In the genomic region with DNA sequence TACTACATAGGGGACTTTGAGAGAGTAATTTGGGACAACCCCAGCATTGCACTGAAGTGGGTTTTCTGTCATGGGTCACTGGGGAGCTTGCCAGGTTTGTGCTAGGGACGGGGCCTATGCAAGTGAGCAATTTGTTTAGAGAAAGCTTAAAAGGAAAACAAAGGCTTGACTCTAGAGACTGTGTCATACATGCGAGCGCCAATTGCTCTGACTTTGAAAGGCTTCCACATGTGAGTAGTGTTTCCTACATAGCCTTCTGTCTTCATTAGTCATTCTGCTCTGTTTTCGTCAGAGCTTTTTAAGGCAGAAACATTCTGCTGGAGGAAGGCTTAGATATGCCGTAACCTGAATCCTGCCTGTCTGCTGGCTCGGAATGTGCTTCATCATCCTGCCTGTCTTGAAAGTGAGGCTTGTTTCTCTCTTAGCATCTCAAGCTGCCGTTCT, we compare ENCODE assay signal across 8 cellular contexts. TPM values are rescaled to one million over a fixed set of nuclear protein-coding genes. Genes with fewer than 3 reads are reported as not detected.
A peak's percentile ranks its signal among the peaks of the same experiment; 100 is the strongest.
DNase-seq lines count a peak whose midpoint lies in the region; ATAC-seq and TF ChIP-seq lines count a peak whose summit lies in the region.

No MANE protein-coding gene starts in this region.

- peak overlapping the region; percentile 90 for H3K27ac ChIP-seq in foreskin keratinocyte

- H3K27me3 ChIP-seq in foreskin keratinocyte = no peaks in the 10 kb centered on the region

- no peak for TF ChIP-seq CTCF in foreskin keratinocyte (conservative IDR thresholded peaks at IDR 0.05)

- DNase-seq in GM04503 (ENCODE audit: low read depth) = peak; percentile 96
- DNase-seq in foreskin keratinocyte = peak; percentile 96 to 99
- DNase-seq in putamen (ENCODE audit: low spot score) = peak; percentile 50
- DNase-seq in NAMALWA (ENCODE audit: low spot score) = no peak
- DNase-seq in HUDEP-2 (lab: John Stamatoyannopoulos, UW; ENCODE audit: unreplicated experiment in 76 of 76) = no peak

- ATAC-seq in SK-N-SH treated with all-trans-retinoic acid at 6 μM for 48 hours (peak; percentile 92), foreskin keratinocyte (peak; percentile 95), HG02938 (IDR thresholded peaks at IDR 0.05; ENCODE audit: unreplicated experiment) (no peak), HG03521 (IDR thresholded peaks at IDR 0.05; ENCODE audit: unreplicated experiment) (no peak)

- peaks cover 26% of the 10 kb centered on the region for H3K4me1 ChIP-seq in foreskin keratinocyte

TF ChIP-seq in SK-N-SH treated with all-trans-retinoic acid at 6 μM for 48 hours, 23 proteins besides CTCF, POLR2A, EP300 and RAD21:
- TF ChIP-seq ARNTL (CRISPR knock-in tag; IDR thresholded peaks at IDR 0.05; ENCODE audit: borderline replicate concordance, low read depth) = no peak
- TF ChIP-seq ZC3H10 (CRISPR knock-in tag; IDR thresholded peaks at IDR 0.05) = peak; percentile 36; the same call in 1 of the 2 replicates
- TF ChIP-seq ZFP30 (CRISPR knock-in tag; IDR thresholded peaks at IDR 0.05) = no peak
- TF ChIP-seq, protein P1, sequence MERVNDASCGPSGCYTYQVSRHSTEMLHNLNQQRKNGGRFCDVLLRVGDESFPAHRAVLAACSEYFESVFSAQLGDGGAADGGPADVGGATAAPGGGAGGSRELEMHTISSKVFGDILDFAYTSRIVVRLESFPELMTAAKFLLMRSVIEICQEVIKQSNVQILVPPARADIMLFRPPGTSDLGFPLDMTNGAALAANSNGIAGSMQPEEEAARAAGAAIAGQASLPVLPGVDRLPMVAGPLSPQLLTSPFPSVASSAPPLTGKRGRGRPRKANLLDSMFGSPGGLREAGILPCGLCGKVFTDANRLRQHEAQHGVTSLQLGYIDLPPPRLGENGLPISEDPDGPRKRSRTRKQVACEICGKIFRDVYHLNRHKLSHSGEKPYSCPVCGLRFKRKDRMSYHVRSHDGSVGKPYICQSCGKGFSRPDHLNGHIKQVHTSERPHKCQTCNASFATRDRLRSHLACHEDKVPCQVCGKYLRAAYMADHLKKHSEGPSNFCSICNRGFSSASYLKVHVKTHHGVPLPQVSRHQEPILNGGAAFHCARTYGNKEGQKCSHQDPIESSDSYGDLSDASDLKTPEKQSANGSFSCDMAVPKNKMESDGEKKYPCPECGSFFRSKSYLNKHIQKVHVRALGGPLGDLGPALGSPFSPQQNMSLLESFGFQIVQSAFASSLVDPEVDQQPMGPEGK (CRISPR knock-in tag; IDR thresholded peaks at IDR 0.05; ENCODE audit: borderline replicate concordance) = no peak
- TF ChIP-seq TOX (CRISPR knock-in tag; IDR thresholded peaks at IDR 0.05; ENCODE audit: borderline replicate concordance) = peak; percentile 43; the same call in 1 of the 2 replicates
- TF ChIP-seq ISL1 (CRISPR knock-in tag; IDR thresholded peaks at IDR 0.05) = peak; percentile 21; the same call in 1 of the 2 replicates
- TF ChIP-seq OSR1 (CRISPR knock-in tag; IDR thresholded peaks at IDR 0.05) = no peak
- TF ChIP-seq ZNF8 (CRISPR knock-in tag; IDR thresholded peaks at IDR 0.05) = no peak
- no peak for TF ChIP-seq ESRRG (CRISPR knock-in tag; IDR thresholded peaks at IDR 0.05)
- TF ChIP-seq SNAI2 (CRISPR knock-in tag; IDR thresholded peaks at IDR 0.05) = no peak
- TF ChIP-seq CSDC2 (CRISPR knock-in tag; IDR thresholded peaks at IDR 0.05) = no peak
- TF ChIP-seq, protein P2, sequence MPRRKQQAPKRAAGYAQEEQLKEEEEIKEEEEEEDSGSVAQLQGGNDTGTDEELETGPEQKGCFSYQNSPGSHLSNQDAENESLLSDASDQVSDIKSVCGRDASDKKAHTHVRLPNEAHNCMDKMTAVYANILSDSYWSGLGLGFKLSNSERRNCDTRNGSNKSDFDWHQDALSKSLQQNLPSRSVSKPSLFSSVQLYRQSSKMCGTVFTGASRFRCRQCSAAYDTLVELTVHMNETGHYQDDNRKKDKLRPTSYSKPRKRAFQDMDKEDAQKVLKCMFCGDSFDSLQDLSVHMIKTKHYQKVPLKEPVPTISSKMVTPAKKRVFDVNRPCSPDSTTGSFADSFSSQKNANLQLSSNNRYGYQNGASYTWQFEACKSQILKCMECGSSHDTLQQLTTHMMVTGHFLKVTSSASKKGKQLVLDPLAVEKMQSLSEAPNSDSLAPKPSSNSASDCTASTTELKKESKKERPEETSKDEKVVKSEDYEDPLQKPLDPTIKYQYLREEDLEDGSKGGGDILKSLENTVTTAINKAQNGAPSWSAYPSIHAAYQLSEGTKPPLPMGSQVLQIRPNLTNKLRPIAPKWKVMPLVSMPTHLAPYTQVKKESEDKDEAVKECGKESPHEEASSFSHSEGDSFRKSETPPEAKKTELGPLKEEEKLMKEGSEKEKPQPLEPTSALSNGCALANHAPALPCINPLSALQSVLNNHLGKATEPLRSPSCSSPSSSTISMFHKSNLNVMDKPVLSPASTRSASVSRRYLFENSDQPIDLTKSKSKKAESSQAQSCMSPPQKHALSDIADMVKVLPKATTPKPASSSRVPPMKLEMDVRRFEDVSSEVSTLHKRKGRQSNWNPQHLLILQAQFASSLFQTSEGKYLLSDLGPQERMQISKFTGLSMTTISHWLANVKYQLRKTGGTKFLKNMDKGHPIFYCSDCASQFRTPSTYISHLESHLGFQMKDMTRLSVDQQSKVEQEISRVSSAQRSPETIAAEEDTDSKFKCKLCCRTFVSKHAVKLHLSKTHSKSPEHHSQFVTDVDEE (CRISPR knock-in tag; IDR thresholded peaks at IDR 0.05) = no peak
- TF ChIP-seq CREB5 (CRISPR knock-in tag; IDR thresholded peaks at IDR 0.05; ENCODE audit: low read depth) = no peak
- TF ChIP-seq ZNF70 (CRISPR knock-in tag; IDR thresholded peaks at IDR 0.05) = no peak
- no peak for TF ChIP-seq PPARA (CRISPR knock-in tag; IDR thresholded peaks at IDR 0.05; ENCODE audit: borderline replicate concordance)
- TF ChIP-seq ZNF565 (CRISPR knock-in tag; conservative IDR thresholded peaks at IDR 0.05; ENCODE audit: low read depth) = no peak
- TF ChIP-seq ZFP3 (CRISPR knock-in tag; IDR thresholded peaks at IDR 0.05) = no peak
- no peak for TF ChIP-seq POU6F1 (CRISPR knock-in tag; IDR thresholded peaks at IDR 0.05; ENCODE audit: borderline replicate concordance, low read depth)
- TF ChIP-seq TCF4 (CRISPR knock-in tag; IDR thresholded peaks at IDR 0.05; ENCODE audit: borderline replicate concordance) = no peak
- TF ChIP-seq, protein P3, sequence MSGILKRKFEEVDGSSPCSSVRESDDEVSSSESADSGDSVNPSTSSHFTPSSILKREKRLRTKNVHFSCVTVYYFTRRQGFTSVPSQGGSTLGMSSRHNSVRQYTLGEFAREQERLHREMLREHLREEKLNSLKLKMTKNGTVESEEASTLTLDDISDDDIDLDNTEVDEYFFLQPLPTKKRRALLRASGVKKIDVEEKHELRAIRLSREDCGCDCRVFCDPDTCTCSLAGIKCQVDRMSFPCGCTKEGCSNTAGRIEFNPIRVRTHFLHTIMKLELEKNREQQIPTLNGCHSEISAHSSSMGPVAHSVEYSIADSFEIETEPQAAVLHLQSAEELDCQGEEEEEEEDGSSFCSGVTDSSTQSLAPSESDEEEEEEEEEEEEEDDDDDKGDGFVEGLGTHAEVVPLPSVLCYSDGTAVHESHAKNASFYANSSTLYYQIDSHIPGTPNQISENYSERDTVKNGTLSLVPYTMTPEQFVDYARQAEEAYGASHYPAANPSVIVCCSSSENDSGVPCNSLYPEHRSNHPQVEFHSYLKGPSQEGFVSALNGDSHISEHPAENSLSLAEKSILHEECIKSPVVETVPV (CRISPR knock-in tag; IDR thresholded peaks at IDR 0.05) = no peak
- TF ChIP-seq RARB (CRISPR knock-in tag; IDR thresholded peaks at IDR 0.05) = no peak
- no peak for TF ChIP-seq GLIS3 (CRISPR knock-in tag; IDR thresholded peaks at IDR 0.05)
- TF ChIP-seq BACH2 (CRISPR knock-in tag; IDR thresholded peaks at IDR 0.05; ENCODE audit: borderline replicate concordance) = no peak

RNA-seq across cellular contexts. Expression of gene TRIM45, which starts 28.4 kb away (rescaled TPM):
- total RNA-seq in foreskin keratinocyte = 2.3 and 2.9 TPM in 2 replicates
- polyA plus RNA-seq in foreskin keratinocyte = 1.7 TPM in 2 replicates

RNA-seq across cellular contexts. Expression of gene TTF2, which starts 33.0 kb away (rescaled TPM):
- 36.4 and 46.3 TPM in 2 replicates for total RNA-seq in foreskin keratinocyte
- polyA plus RNA-seq in foreskin keratinocyte = 10.4 and 15.0 TPM in 2 replicates

Comparison
In these comparisons a context has a peak if more than half of its experiments do, and no peak if none do; other contexts are left out.
1. DNase-seq: peak in GM04503 (single experiment), foreskin keratinocyte (2 of 2) and putamen (single experiment); none in NAMALWA (single experiment) and HUDEP-2 (0 of 76).
2. ATAC-seq: peak in SK-N-SH treated with all-trans-retinoic acid at 6 μM for 48 hours (single experiment) and foreskin keratinocyte (single experiment); none in HG02938 (single experiment) and HG03521 (single experiment).